Comparison of ENCODE assay signal across 1 cellular context in the genomic region with DNA sequence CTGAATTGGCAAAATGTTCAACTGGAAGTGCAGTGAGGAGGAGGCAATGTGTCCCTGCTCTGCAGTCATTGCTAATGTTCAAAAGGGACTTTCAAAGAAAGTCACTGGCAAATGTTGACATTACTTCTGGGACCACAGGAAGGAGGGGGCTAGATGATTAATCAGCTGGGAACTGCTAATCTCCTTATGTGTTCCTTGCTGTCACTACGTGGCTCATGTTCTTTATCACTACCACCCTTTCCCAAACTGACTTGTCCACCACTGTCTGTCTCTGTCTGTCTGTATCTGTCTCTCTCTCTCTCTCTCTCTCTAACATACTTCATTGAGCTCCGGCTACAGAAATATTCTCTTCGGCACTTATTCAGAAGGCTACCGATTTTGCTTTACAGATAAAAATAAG.
TF ChIP-seq lines count a peak whose summit lies in the region.

No MANE protein-coding gene starts in this region.

TF ChIP-seq in K562, 482 proteins besides CTCF, POLR2A, EP300 and RAD21 (continued from another document and continues in another):
- TF ChIP-seq, protein P1, sequence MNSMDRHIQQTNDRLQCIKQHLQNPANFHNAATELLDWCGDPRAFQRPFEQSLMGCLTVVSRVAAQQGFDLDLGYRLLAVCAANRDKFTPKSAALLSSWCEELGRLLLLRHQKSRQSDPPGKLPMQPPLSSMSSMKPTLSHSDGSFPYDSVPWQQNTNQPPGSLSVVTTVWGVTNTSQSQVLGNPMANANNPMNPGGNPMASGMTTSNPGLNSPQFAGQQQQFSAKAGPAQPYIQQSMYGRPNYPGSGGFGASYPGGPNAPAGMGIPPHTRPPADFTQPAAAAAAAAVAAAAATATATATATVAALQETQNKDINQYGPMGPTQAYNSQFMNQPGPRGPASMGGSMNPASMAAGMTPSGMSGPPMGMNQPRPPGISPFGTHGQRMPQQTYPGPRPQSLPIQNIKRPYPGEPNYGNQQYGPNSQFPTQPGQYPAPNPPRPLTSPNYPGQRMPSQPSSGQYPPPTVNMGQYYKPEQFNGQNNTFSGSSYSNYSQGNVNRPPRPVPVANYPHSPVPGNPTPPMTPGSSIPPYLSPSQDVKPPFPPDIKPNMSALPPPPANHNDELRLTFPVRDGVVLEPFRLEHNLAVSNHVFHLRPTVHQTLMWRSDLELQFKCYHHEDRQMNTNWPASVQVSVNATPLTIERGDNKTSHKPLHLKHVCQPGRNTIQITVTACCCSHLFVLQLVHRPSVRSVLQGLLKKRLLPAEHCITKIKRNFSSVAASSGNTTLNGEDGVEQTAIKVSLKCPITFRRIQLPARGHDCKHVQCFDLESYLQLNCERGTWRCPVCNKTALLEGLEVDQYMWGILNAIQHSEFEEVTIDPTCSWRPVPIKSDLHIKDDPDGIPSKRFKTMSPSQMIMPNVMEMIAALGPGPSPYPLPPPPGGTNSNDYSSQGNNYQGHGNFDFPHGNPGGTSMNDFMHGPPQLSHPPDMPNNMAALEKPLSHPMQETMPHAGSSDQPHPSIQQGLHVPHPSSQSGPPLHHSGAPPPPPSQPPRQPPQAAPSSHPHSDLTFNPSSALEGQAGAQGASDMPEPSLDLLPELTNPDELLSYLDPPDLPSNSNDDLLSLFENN (IDR thresholded peaks at IDR 0.05; ENCODE audit: low read depth in 2 of 2, low read length in 2 of 2), result no peak
- TF ChIP-seq MAFG (tag; conservative IDR thresholded peaks at IDR 0.05) (no peak), CHCHD3 (CRISPR knock-in tag; IDR thresholded peaks at IDR 0.05) (no peak), RNF2 (IDR thresholded peaks at IDR 0.05) (no peak), TAF1 (IDR thresholded peaks at IDR 0.05; ENCODE audit: control insufficient read depth, extremely low read depth, insufficient read depth, low read length, severe bottlenecking) (no peak), ZNF263 (CRISPR knock-in tag; IDR thresholded peaks at IDR 0.05; ENCODE audit: borderline replicate concordance) (no peak), HMG20A (CRISPR knock-in tag; conservative IDR thresholded peaks at IDR 0.05) (no peak), PHTF2 (CRISPR knock-in tag; IDR thresholded peaks at IDR 0.05) (no peak), RBM15 (IDR thresholded peaks at IDR 0.05; ENCODE audit: insufficient read depth, low read length) (no peak), CEBPG (CRISPR knock-in tag; IDR thresholded peaks at IDR 0.05) (no peak), CEBPG (tag; conservative IDR thresholded peaks at IDR 0.05 in 1 of 2, IDR thresholded peaks at IDR 0.05 in 1 of 2) (no peak), NFRKB (IDR thresholded peaks at IDR 0.05; ENCODE audit: low read depth) (no peak), NCOA6 (IDR thresholded peaks at IDR 0.05) (no peak), ETV6 (IDR thresholded peaks at IDR 0.05; ENCODE audit: borderline replicate concordance in 1 of 2, low read depth in 2 of 2, low read length in 1 of 2) (no peak), ETV6 (CRISPR knock-in tag; IDR thresholded peaks at IDR 0.05; ENCODE audit: borderline replicate concordance) (no peak), E2F3 (CRISPR knock-in tag; IDR thresholded peaks at IDR 0.05) (no peak), GABPB1 (CRISPR knock-in tag; IDR thresholded peaks at IDR 0.05) (no peak), CREM (IDR thresholded peaks at IDR 0.05; ENCODE audit: low read depth) (peak; percentile 77), PHF21A (IDR thresholded peaks at IDR 0.05; ENCODE audit: borderline replicate concordance, low read depth) (no peak), CBX2 (IDR thresholded peaks at IDR 0.05; ENCODE audit: insufficient read depth, low read length, poor library complexity, severe bottlenecking) (no peak), U2AF2 (optimal IDR thresholded peaks at IDR 0.05; ENCODE audit: low read depth, low read length) (no peak), RBM39 (optimal IDR thresholded peaks at IDR 0.05; ENCODE audit: low read depth, low read length) (no peak), MTF1 (CRISPR knock-in tag; IDR thresholded peaks at IDR 0.05; ENCODE audit: borderline replicate concordance) (no peak), CBFB (CRISPR knock-in tag; IDR thresholded peaks at IDR 0.05) (no peak), BCL6 (CRISPR knock-in tag; IDR thresholded peaks at IDR 0.05) (no peak), RBM25 (IDR thresholded peaks at IDR 0.05; ENCODE audit: low read depth, low read length, severe bottlenecking) (no peak), CHD4 (IDR thresholded peaks at IDR 0.05; ENCODE audit: insufficient read depth, insufficient replicate concordance, low read depth, low read length, poor library complexity, severe bottlenecking) (no peak), ZNF444 (CRISPR knock-in tag; IDR thresholded peaks at IDR 0.05) (no peak), MYNN (IDR thresholded peaks at IDR 0.05) (no peak; the same call in 1 of the 2 replicates), MYNN (CRISPR knock-in tag; IDR thresholded peaks at IDR 0.05) (no peak), FOSL1 (tag; conservative IDR thresholded peaks at IDR 0.05) (no peak), LCOR (CRISPR knock-in tag; IDR thresholded peaks at IDR 0.05) (no peak), ZBTB1 (CRISPR knock-in tag; IDR thresholded peaks at IDR 0.05; ENCODE audit: borderline replicate concordance, low read depth) (no peak), SMARCC2 (IDR thresholded peaks at IDR 0.05; ENCODE audit: low read depth) (no peak; the same call in 1 of the 2 replicates), ZNF778 (CRISPR knock-in tag; IDR thresholded peaks at IDR 0.05) (no peak)
- TF ChIP-seq, protein P2, sequence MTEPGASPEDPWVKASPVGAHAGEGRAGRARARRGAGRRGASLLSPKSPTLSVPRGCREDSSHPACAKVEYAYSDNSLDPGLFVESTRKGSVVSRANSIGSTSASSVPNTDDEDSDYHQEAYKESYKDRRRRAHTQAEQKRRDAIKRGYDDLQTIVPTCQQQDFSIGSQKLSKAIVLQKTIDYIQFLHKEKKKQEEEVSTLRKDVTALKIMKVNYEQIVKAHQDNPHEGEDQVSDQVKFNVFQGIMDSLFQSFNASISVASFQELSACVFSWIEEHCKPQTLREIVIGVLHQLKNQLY (CRISPR knock-in tag; conservative IDR thresholded peaks at IDR 0.05), result no peak
- TF ChIP-seq, protein P3, sequence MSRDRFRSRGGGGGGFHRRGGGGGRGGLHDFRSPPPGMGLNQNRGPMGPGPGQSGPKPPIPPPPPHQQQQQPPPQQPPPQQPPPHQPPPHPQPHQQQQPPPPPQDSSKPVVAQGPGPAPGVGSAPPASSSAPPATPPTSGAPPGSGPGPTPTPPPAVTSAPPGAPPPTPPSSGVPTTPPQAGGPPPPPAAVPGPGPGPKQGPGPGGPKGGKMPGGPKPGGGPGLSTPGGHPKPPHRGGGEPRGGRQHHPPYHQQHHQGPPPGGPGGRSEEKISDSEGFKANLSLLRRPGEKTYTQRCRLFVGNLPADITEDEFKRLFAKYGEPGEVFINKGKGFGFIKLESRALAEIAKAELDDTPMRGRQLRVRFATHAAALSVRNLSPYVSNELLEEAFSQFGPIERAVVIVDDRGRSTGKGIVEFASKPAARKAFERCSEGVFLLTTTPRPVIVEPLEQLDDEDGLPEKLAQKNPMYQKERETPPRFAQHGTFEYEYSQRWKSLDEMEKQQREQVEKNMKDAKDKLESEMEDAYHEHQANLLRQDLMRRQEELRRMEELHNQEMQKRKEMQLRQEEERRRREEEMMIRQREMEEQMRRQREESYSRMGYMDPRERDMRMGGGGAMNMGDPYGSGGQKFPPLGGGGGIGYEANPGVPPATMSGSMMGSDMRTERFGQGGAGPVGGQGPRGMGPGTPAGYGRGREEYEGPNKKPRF (IDR thresholded peaks at IDR 0.05; ENCODE audit: low read depth, low read length), result no peak
- TF ChIP-seq, protein P4, sequence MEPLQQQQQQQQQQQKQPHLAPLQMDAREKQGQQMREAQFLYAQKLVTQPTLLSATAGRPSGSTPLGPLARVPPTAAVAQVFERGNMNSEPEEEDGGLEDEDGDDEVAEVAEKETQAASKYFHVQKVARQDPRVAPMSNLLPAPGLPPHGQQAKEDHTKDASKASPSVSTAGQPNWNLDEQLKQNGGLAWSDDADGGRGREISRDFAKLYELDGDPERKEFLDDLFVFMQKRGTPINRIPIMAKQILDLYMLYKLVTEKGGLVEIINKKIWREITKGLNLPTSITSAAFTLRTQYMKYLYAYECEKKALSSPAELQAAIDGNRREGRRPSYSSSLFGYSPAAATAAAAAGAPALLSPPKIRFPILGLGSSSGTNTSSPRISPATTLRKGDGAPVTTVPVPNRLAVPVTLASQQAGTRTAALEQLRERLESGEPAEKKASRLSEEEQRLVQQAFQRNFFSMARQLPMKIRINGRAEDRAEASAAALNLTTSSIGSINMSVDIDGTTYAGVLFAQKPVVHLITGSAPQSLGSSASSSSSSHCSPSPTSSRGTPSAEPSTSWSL (CRISPR knock-in tag; IDR thresholded peaks at IDR 0.05; ENCODE audit: borderline replicate concordance), result no peak
- TF ChIP-seq, protein P5, sequence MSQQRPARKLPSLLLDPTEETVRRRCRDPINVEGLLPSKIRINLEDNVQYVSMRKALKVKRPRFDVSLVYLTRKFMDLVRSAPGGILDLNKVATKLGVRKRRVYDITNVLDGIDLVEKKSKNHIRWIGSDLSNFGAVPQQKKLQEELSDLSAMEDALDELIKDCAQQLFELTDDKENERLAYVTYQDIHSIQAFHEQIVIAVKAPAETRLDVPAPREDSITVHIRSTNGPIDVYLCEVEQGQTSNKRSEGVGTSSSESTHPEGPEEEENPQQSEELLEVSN (IDR thresholded peaks at IDR 0.05; ENCODE audit: borderline replicate concordance in 1 of 2, extremely low read depth in 1 of 2, insufficient read depth in 1 of 2, insufficient read length in 1 of 2, low read depth in 1 of 2, low read length in 1 of 2, poor library complexity in 1 of 2, severe bottlenecking in 1 of 2), result no peak
- TF ChIP-seq, protein P6, sequence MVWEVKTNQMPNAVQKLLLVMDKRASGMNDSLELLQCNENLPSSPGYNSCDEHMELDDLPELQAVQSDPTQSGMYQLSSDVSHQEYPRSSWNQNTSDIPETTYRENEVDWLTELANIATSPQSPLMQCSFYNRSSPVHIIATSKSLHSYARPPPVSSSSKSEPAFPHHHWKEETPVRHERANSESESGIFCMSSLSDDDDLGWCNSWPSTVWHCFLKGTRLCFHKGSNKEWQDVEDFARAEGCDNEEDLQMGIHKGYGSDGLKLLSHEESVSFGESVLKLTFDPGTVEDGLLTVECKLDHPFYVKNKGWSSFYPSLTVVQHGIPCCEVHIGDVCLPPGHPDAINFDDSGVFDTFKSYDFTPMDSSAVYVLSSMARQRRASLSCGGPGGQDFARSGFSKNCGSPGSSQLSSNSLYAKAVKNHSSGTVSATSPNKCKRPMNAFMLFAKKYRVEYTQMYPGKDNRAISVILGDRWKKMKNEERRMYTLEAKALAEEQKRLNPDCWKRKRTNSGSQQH (CRISPR knock-in tag; IDR thresholded peaks at IDR 0.05), result no peak
- TF ChIP-seq, protein P7, sequence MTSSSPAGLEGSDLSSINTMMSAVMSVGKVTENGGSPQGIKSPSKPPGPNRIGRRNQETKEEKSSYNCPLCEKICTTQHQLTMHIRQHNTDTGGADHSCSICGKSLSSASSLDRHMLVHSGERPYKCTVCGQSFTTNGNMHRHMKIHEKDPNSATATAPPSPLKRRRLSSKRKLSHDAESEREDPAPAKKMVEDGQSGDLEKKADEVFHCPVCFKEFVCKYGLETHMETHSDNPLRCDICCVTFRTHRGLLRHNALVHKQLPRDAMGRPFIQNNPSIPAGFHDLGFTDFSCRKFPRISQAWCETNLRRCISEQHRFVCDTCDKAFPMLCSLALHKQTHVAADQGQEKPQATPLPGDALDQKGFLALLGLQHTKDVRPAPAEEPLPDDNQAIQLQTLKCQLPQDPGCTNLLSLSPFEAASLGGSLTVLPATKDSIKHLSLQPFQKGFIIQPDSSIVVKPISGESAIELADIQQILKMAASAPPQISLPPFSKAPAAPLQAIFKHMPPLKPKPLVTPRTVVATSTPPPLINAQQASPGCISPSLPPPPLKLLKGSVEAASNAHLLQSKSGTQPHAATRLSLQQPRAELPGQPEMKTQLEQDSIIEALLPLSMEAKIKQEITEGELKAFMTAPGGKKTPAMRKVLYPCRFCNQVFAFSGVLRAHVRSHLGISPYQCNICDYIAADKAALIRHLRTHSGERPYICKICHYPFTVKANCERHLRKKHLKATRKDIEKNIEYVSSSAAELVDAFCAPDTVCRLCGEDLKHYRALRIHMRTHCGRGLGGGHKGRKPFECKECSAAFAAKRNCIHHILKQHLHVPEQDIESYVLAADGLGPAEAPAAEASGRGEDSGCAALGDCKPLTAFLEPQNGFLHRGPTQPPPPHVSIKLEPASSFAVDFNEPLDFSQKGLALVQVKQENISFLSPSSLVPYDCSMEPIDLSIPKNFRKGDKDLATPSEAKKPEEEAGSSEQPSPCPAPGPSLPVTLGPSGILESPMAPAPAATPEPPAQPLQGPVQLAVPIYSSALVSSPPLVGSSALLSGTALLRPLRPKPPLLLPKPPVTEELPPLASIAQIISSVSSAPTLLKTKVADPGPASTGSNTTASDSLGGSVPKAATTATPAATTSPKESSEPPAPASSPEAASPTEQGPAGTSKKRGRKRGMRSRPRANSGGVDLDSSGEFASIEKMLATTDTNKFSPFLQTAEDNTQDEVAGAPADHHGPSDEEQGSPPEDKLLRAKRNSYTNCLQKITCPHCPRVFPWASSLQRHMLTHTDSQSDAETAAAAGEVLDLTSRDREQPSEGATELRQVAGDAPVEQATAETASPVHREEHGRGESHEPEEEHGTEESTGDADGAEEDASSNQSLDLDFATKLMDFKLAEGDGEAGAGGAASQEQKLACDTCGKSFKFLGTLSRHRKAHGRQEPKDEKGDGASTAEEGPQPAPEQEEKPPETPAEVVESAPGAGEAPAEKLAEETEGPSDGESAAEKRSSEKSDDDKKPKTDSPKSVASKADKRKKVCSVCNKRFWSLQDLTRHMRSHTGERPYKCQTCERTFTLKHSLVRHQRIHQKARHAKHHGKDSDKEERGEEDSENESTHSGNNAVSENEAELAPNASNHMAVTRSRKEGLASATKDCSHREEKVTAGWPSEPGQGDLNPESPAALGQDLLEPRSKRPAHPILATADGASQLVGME (CRISPR knock-in tag; IDR thresholded peaks at IDR 0.05), result no peak
- TF ChIP-seq, protein P8, sequence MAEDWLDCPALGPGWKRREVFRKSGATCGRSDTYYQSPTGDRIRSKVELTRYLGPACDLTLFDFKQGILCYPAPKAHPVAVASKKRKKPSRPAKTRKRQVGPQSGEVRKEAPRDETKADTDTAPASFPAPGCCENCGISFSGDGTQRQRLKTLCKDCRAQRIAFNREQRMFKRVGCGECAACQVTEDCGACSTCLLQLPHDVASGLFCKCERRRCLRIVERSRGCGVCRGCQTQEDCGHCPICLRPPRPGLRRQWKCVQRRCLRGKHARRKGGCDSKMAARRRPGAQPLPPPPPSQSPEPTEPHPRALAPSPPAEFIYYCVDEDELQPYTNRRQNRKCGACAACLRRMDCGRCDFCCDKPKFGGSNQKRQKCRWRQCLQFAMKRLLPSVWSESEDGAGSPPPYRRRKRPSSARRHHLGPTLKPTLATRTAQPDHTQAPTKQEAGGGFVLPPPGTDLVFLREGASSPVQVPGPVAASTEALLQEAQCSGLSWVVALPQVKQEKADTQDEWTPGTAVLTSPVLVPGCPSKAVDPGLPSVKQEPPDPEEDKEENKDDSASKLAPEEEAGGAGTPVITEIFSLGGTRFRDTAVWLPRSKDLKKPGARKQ (CRISPR knock-in tag; IDR thresholded peaks at IDR 0.05), result no peak
- TF ChIP-seq, protein P9, sequence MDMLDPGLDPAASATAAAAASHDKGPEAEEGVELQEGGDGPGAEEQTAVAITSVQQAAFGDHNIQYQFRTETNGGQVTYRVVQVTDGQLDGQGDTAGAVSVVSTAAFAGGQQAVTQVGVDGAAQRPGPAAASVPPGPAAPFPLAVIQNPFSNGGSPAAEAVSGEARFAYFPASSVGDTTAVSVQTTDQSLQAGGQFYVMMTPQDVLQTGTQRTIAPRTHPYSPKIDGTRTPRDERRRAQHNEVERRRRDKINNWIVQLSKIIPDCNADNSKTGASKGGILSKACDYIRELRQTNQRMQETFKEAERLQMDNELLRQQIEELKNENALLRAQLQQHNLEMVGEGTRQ (CRISPR knock-in tag; IDR thresholded peaks at IDR 0.05), result no peak
